ENCODE assay signal across 9 cellular contexts in the genomic region with DNA sequence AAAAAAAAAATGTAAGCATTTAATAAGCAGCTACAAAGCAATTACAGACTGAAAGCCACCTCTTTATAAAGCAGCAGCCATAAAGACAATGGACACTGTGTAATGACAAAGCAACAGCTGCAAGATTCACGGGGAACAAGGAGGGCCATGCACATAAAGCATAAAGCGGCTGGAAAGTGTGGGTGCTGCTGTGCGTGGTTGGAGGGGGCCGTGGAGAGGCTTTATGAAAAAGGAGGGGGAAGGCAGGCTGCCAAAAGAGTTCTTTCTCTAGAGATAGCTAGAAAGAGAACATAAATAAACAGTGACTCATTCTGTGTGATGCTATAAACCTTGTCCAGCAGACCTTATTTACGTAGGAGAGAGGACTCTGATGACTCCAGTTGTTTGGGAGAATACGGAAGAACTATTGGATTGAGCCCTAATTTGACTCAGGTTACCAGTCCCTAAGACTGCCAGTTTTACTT. TPM values are rescaled to one million over a fixed set of nuclear protein-coding genes. Genes with fewer than 3 reads are reported as not detected.
A peak's percentile ranks its signal among the peaks of the same experiment; 100 is the strongest.
DNase-seq lines count a peak whose midpoint lies in the region; ATAC-seq and TF ChIP-seq lines count a peak whose summit lies in the region.
"Had no signal": no experiment of that assay in that cellular context is flagged by ENCODE, and none has a peak within 500 bp of the region (broad histone marks: within the 10 kb centered on the region; RNA-seq: fewer than 3 reads in every experiment).

No MANE protein-coding gene starts in this region.

- H3K36me3 Mint-ChIP-seq in osteocyte (ENCODE audit: unreplicated experiment): no peaks in the 10 kb centered on the region

- no peaks in the 10 kb centered on the region for H3K36me3 ChIP-seq in Peyer's patch

- peaks cover 3% of the 10 kb centered on the region for H3K27me3 Mint-ChIP-seq in osteocyte (ENCODE audit: unreplicated experiment)

- H3K4me1 ChIP-seq in Peyer's patch: no peaks in the 10 kb centered on the region

- H3K27ac ChIP-seq in Peyer's patch: peak overlapping the region in 3 of 4 donors; percentile 3 to 38 (median 30)

- H3K4me3 ChIP-seq in Peyer's patch (no peak overlapping the region), fibroblast of villous mesenchyme (ENCODE audit: low read depth, low read length) (no peak overlapping the region)

- peaks cover 6% of the 10 kb centered on the region for H3K9me3 Mint-ChIP-seq in osteocyte (ENCODE audit: unreplicated experiment)

- H3K9me3 ChIP-seq in Peyer's patch: no peaks in the 10 kb centered on the region

- no peak for TF ChIP-seq POLR2A in Peyer's patch (IDR thresholded peaks at IDR 0.05)

- TF ChIP-seq CTCF in Peyer's patch (IDR thresholded peaks at IDR 0.05) (no peak), fibroblast of villous mesenchyme (IDR thresholded peaks at IDR 0.05; ENCODE audit: insufficient read depth, low read depth, low read length) (no peak), osteocyte (IDR thresholded peaks at IDR 0.05) (no peak)

- H3K4me3 Mint-ChIP-seq in osteocyte (ENCODE audit: unreplicated experiment): no peak overlapping the region

- no peaks in the 10 kb centered on the region for H3K27me3 ChIP-seq in Peyer's patch

- H3K4me1 Mint-ChIP-seq in osteocyte (ENCODE audit: unreplicated experiment): peaks cover 22% of the 10 kb centered on the region

- DNase-seq in COR-L47 (lab: John Stamatoyannopoulos, UW) (peak; percentile 95), Peyer's patch (peak in 1 of 3 donors; percentile 62), fibroblast of villous mesenchyme (ENCODE audit: low read depth) (peak; percentile 100), osteocyte (ENCODE audit: extremely low spot score, unreplicated experiment) (no peak)
- DNase-seq in central memory CD4-positive, alpha-beta T cell: no peak
- DNase-seq: Kasumi-1 had no signal

- ATAC-seq in GM18511 (IDR thresholded peaks at IDR 0.05; ENCODE audit: unreplicated experiment) (no peak), GM19467 (IDR thresholded peaks at IDR 0.05; ENCODE audit: unreplicated experiment) (no peak), HG03457 (IDR thresholded peaks at IDR 0.05; ENCODE audit: unreplicated experiment) (no peak)

- peak overlapping the region; percentile 19 for H3K27ac Mint-ChIP-seq in osteocyte (ENCODE audit: unreplicated experiment)

RNA-seq across cellular contexts. Expression of gene ADAMTS1, which starts 49.3 kb away (rescaled TPM):
- total RNA-seq in Peyer's patch (100 to 1,000 TPM in 1 of 4 donors, 10 to 100 TPM in 3; 11.0 to 150 (median 28.8) TPM), fibroblast of villous mesenchyme (177 and 589 TPM in 2 replicates), osteocyte (38.0 and 40.3 TPM in 2 replicates)

Comparison
In these comparisons a context has a peak if more than half of its experiments do, and no peak if none do; other contexts are left out.
1. DNase-seq: peak in COR-L47 (single experiment) and fibroblast of villous mesenchyme (single experiment); none in osteocyte (single experiment) and central memory CD4-positive, alpha-beta T cell (single experiment).